Comparison of ENCODE assay signal across 10 cellular contexts in the genomic region with DNA sequence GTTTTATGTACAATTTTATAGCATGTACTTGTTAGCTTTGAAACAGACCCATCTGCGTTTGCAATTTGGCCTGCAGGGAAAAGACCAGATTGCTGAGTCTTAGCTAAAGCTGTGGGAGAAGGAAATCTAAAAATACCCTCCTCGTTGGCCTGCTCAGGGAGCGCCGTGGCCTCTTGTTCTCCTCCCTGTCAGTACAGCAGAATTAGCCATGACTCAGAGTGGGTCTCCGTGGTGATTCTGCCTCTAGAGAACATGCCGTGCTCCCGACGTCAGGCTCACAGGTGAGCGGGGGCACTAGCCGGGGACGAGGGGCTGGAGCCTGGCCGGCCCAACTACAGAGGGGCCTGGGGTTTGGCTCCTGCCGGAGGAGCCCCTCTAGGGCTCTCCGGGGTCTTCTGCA.
DNase-seq lines count a peak whose midpoint lies in the region; ATAC-seq and FAIRE-seq lines count a peak whose summit lies in the region.
"Had no signal": no experiment of that assay in that cellular context is flagged by ENCODE, and none has a peak within 500 bp of the region (broad histone marks: within the 10 kb centered on the region; RNA-seq: fewer than 3 reads in every experiment).

No MANE protein-coding gene starts in this region.

- FAIRE-seq in HTR-8/SVneo (lab: Jason Lieb, UNC), result no peak

- H3K9me3 ChIP-seq in skeletal muscle satellite cell (replicated peaks; ENCODE audit: low read length), result no peaks in the 10 kb centered on the region

- H3K9ac ChIP-seq in skeletal muscle satellite cell (ENCODE audit: low read depth, low read length), result peak overlapping the region; percentile 52

- H3K4me1 ChIP-seq in skeletal muscle satellite cell (ENCODE audit: control insufficient read depth, insufficient read depth, low read length), result peaks cover 47% of the 10 kb centered on the region

- no peak overlapping the region for H3K4me3 ChIP-seq in skeletal muscle satellite cell (ENCODE audit: low read length)

- DNase-seq in GM04503 (ENCODE audit: low read depth), result peak; percentile 44
- peak; percentile 93 for DNase-seq in cerebellar cortex (ENCODE audit: low spot score)
- DNase-seq in iris pigment epithelial cell (ENCODE audit: low read depth), result peak; percentile 84
- no peak for DNase-seq in NCI-H2171 treated with DMSO at 0.1 percent for 48 hours (lab: John Stamatoyannopoulos, UW)
- DNase-seq in HTR-8/SVneo (ENCODE audit: insufficient read length, low spot score), result no peak
- DNase-seq: activated CD4-positive, alpha-beta T cell treated with anti-CD3 and anti-CD28 coated beads, Interleukin-2, amount 50 U/mL, for 48 hours; endodermal cell had no signal

- H3K27me3 ChIP-seq in skeletal muscle satellite cell (ENCODE audit: control insufficient read depth, insufficient read depth, low read length), result no peaks in the 10 kb centered on the region

- peak overlapping the region; percentile 62 for H3K4me2 ChIP-seq in skeletal muscle satellite cell (ENCODE audit: low read length)

- no peaks in the 10 kb centered on the region for H3K36me3 ChIP-seq in skeletal muscle satellite cell (ENCODE audit: insufficient read depth, low read length)

- ATAC-seq in GM18519 (IDR thresholded peaks at IDR 0.05; ENCODE audit: low FRiP score, unreplicated experiment) (no peak), HG03095 (IDR thresholded peaks at IDR 0.05; ENCODE audit: unreplicated experiment) (no peak)

Comparison
In these comparisons a context has a peak if more than half of its experiments do, and no peak if none do; other contexts are left out.
1. DNase-seq: peak in GM04503 (single experiment), cerebellar cortex (single experiment) and iris pigment epithelial cell (single experiment); none in NCI-H2171 treated with DMSO at 0.1 percent for 48 hours (single experiment) and HTR-8/SVneo (single experiment).